Comparison of ENCODE assay signal across 9 cellular contexts in genomic region chr3:31968927-31969418, GRCh38. TPM values are rescaled to one million over a fixed set of nuclear protein-coding genes. Genes with fewer than 3 reads are reported as not detected.
A peak's percentile ranks its signal among the peaks of the same experiment; 100 is the strongest.
DNase-seq lines count a peak whose midpoint lies in the region; ATAC-seq, FAIRE-seq and TF ChIP-seq lines count a peak whose summit lies in the region.
"Had no signal": no experiment of that assay in that cellular context is flagged by ENCODE, and none has a peak within 500 bp of the region (broad histone marks: within the 10 kb centered on the region; RNA-seq: fewer than 3 reads in every experiment).

No MANE protein-coding gene starts in this region.

- peak overlapping the region; percentile 40 for H3K4me3 Mint-ChIP-seq in type B pancreatic cell

- in situ Hi-C loops in mammary epithelial cell (cut with MboI; ENCODE audit: low sequenced_read_pairs in 2 of 2), result loop anchor here in 1 of 2 donors (10.0 kb wide), 1 partner anchor 74 kb away; no protein-coding TSS in a partner anchor

- BruUV-seq in mammary epithelial cell (replicated peaks; lab: Mats Ljungman, UMichigan), result no TSS peak

- H3K4me2 ChIP-seq in mammary epithelial cell (ENCODE audit: insufficient read depth, low read depth, low read length), result peak overlapping the region; percentile 76

- no peaks in the 10 kb centered on the region for H3K9me3 ChIP-seq in mammary epithelial cell (replicated peaks; ENCODE audit: insufficient read depth, low read length)

- peak overlapping the region; percentile 85 for H3K9ac ChIP-seq in mammary epithelial cell (ENCODE audit: insufficient read depth, low read length)

- H3K9me3 Mint-ChIP-seq in type B pancreatic cell, result no peaks in the 10 kb centered on the region

- H3K36me3 ChIP-seq in mammary epithelial cell (ENCODE audit: insufficient read depth, low read length), result no peaks in the 10 kb centered on the region
- H3K36me3 ChIP-seq in kidney epithelial cell (ENCODE audit: control insufficient read depth, insufficient read depth, low read length), result no peaks in the 10 kb centered on the region

- peak overlapping the region; percentile 73 for H3K27ac Mint-ChIP-seq in type B pancreatic cell

- H3K27me3 ChIP-seq in mammary epithelial cell (ENCODE audit: insufficient read depth, low read length) (no peaks in the 10 kb centered on the region), kidney epithelial cell (ENCODE audit: control insufficient read depth, insufficient read depth, low read length) (no peaks in the 10 kb centered on the region)

- H3K4me1 ChIP-seq in mammary epithelial cell (ENCODE audit: insufficient read depth, low read length), result peaks cover 38% of the 10 kb centered on the region

- H3K4me3 ChIP-seq in mammary epithelial cell (replicated peaks in 1 of 3; ENCODE audit: insufficient read depth in 1 of 3, low read depth in 2 of 3, low read length in 3 of 3) (peak overlapping the region in 2 of 3 experiments; percentile 21 to 29), kidney epithelial cell (ENCODE audit: low read depth, low read length) (no peak overlapping the region)

- CTCF ChIA-PET in mammary epithelial cell (lab: Charles Lee; ENCODE audit: low non-redundant PET), result no interaction called here

- peaks cover 81% of the 10 kb centered on the region for H3K79me2 ChIP-seq in mammary epithelial cell (ENCODE audit: insufficient read depth, low read length)

- DNase-seq in HTR-8/SVneo (ENCODE audit: insufficient read length, low spot score) (peak; percentile 73), mammary epithelial cell (peak; percentile 97), kidney epithelial cell (ENCODE audit: low read depth) (peak; percentile 99), type B pancreatic cell (ENCODE audit: extremely low spot score, unreplicated experiment) (no peak), NCI-H1694 treated with DMSO at 0.1 percent for 48 hours (lab: John Stamatoyannopoulos, UW) (no peak), nucleus accumbens (lab: John Stamatoyannopoulos, UW) (no peak), NCI-H82 treated with DMSO at 0.1 percent for 48 hours (lab: John Stamatoyannopoulos, UW; ENCODE audit: unreplicated experiment) (no peak)
- DNase-seq: retina had no signal

- H3K27me3 Mint-ChIP-seq in type B pancreatic cell, result no peaks in the 10 kb centered on the region

- H3K36me3 Mint-ChIP-seq in type B pancreatic cell, result no peaks in the 10 kb centered on the region

- peaks cover 20% of the 10 kb centered on the region for H3K4me1 Mint-ChIP-seq in type B pancreatic cell (ENCODE audit: unreplicated experiment)

- dilution Hi-C loops in mammary epithelial cell (cut with HindIII; ENCODE audit: low sequenced_read_pairs), result no loop called here

- no peak for FAIRE-seq in HTR-8/SVneo (lab: Jason Lieb, UNC)

- WGBS in mammary epithelial cell (ENCODE audit: low coverage, missing lambda C conversion rate), result under 1% methylated on average over 6 of the region's 6 CpGs

- H3K27ac ChIP-seq in mammary epithelial cell (ENCODE audit: insufficient read depth, low read depth, low read length), result peak overlapping the region; percentile 99

- ATAC-seq in GM21423 (IDR thresholded peaks at IDR 0.05; ENCODE audit: unreplicated experiment), result no peak

- TF ChIP-seq CTCF in mammary epithelial cell (conservative IDR thresholded peaks at IDR 0.05 in 1 of 2, IDR thresholded peaks at IDR 0.05 in 1 of 2; ENCODE audit: extremely low read depth in 1 of 2, insufficient read depth in 1 of 2, low read depth in 1 of 2, low read length in 2 of 2) (no peak), kidney epithelial cell (IDR thresholded peaks at IDR 0.05; ENCODE audit: insufficient read depth, low read length, poor library complexity, severe bottlenecking) (no peak), type B pancreatic cell (conservative IDR thresholded peaks at IDR 0.05) (no peak)

- H2AFZ ChIP-seq in mammary epithelial cell (ENCODE audit: low read depth, low read length), result peak overlapping the region; percentile 34

- H4K20me1 ChIP-seq in mammary epithelial cell (ENCODE audit: insufficient read depth, low read length), result no peaks in the 10 kb centered on the region

- intact Hi-C loops in mammary epithelial cell (cut with micrococcal nuclease), result loop anchor here (1.0 kb wide), 1 partner anchor 11 kb away; no protein-coding TSS in a partner anchor

RNA-seq across cellular contexts. Expression of gene OSBPL10, which starts 12.1 kb away (rescaled TPM):
- 10 to 100 TPM; 68.1 to 68.7 TPM for total RNA-seq in mammary epithelial cell
- polyA plus RNA-seq in mammary epithelial cell, result 44.4 TPM
- 84.2 TPM for polyA minus RNA-seq in mammary epithelial cell
- total RNA-seq in kidney epithelial cell, result 20.1 and 37.4 TPM in 2 replicates
- total RNA-seq in type B pancreatic cell (ENCODE audit: low replicate concordance), result 24.4 and 43.6 TPM in 2 replicates

RNA-seq across cellular contexts. Expression of gene ZNF860, which starts 12.6 kb away (rescaled TPM):
- 1 to 10 TPM; 3.4 to 4.0 TPM for total RNA-seq in mammary epithelial cell
- 4.4 TPM for polyA plus RNA-seq in mammary epithelial cell
- 15.0 TPM for polyA minus RNA-seq in mammary epithelial cell
- 1.3 and 2.2 TPM in 2 replicates for total RNA-seq in kidney epithelial cell
- 2.8 and 7.1 TPM in 2 replicates for total RNA-seq in type B pancreatic cell (ENCODE audit: low replicate concordance)

Comparison
In these comparisons a context has a peak if more than half of its experiments do, and no peak if none do; other contexts are left out.
1. DNase-seq: peak in HTR-8/SVneo (single experiment), mammary epithelial cell (single experiment) and kidney epithelial cell (single experiment); none in type B pancreatic cell (single experiment), NCI-H1694 treated with DMSO at 0.1 percent for 48 hours (single experiment), nucleus accumbens (0 of 56) and NCI-H82 treated with DMSO at 0.1 percent for 48 hours (single experiment).